Comparison of ENCODE assay signal across 15 cellular contexts in genomic region chr14:68449565-68450295, GRCh38.
DNase-seq lines count a peak whose midpoint lies in the region; ATAC-seq and TF ChIP-seq lines count a peak whose summit lies in the region.
"Had no signal": no experiment of that assay in that cellular context is flagged by ENCODE, and none has a peak within 500 bp of the region (broad histone marks: within the 10 kb centered on the region; RNA-seq: fewer than 3 reads in every experiment).

No MANE protein-coding gene starts in this region.

- POLR2A ChIA-PET in HCT116 (lab: Charles Lee) = interaction anchor here (1.3 kb wide), 1 partner anchor 9 kb away, joined by 5 read pairs; no protein-coding TSS in a partner anchor

- ATAC-seq in HCT116 (no peak), HG02623 (IDR thresholded peaks at IDR 0.05; ENCODE audit: unreplicated experiment) (no peak)
- ATAC-seq: activated naive CD4-positive, alpha-beta T cell treated with anti-CD3 and anti-CD28 coated beads, Interleukin-2, amount 50 U/mL, for 72 hours had no signal

- peaks cover 0 to 2% (median 1%) of the 10 kb centered on the region in 3 donors for H3K27me3 Mint-ChIP-seq in CD14-positive monocyte (ENCODE audit: low read depth in 3 of 3)
- H3K27me3 Mint-ChIP-seq: CD8-positive, alpha-beta memory T cell had no signal

- WGBS in mesenchymal stem cell = 61% methylated on average over 4 of the region's 5 CpGs
- WGBS in ovary, 3 donors = 51 to 56% (median 56%) methylated on average over 5 of the region's 5 CpGs

- no peak for TF ChIP-seq POLR2A in HCT116 (IDR thresholded peaks at IDR 0.05; ENCODE audit: borderline replicate concordance, extremely low read depth, insufficient read depth, insufficient read length)
- TF ChIP-seq POLR2A in ovary (IDR thresholded peaks at IDR 0.05) = no peak

- TF ChIP-seq RAD21 in HCT116 (IDR thresholded peaks at IDR 0.05; ENCODE audit: low read depth) = no peak

- H3K9ac ChIP-seq in HCT116 (ENCODE audit: low read length) = no peak overlapping the region
- H3K9ac ChIP-seq in adipocyte (ENCODE audit: low read length) = peak overlapping the region; percentile 17
- H3K9ac ChIP-seq in mesenchymal stem cell (ENCODE audit: low read length) = peak overlapping the region; percentile 49
- peak overlapping the region in 1 of 5 donors; percentile 13 for H3K9ac ChIP-seq in subcutaneous abdominal adipose tissue (ENCODE audit: low read length in 5 of 5)

- H2AFZ ChIP-seq in HCT116 (ENCODE audit: low read depth, low read length, poor library complexity, severe bottlenecking) (no peak overlapping the region), mesenchymal stem cell (ENCODE audit: low read depth, low read length) (no peak overlapping the region)

- no peak overlapping the region for H4K91ac ChIP-seq in mesenchymal stem cell (ENCODE audit: low read length)

- no peak overlapping the region for H3K27ac Mint-ChIP-seq in CD14-positive monocyte
- H3K27ac Mint-ChIP-seq: T-helper 2 cell treated with Interferon-gamma antibody and Interleukin-4, amounts not matched to agents 5 μg/mL and 100 μg/mL, for 36 hours had no signal

- no peaks in the 10 kb centered on the region for H3K79me1 ChIP-seq in mesenchymal stem cell (replicated peaks; ENCODE audit: low read length, poor library complexity, severe bottlenecking)

- H3K9me3 ChIP-seq in HCT116 (ENCODE audit: control insufficient read depth in 1 of 2, insufficient read depth in 1 of 2, low read depth in 1 of 2, low read length in 2 of 2) (no peaks in the 10 kb centered on the region), adipocyte (ENCODE audit: control insufficient read depth, low read length) (peaks cover 4% of the 10 kb centered on the region), mesenchymal stem cell (ENCODE audit: control insufficient read depth, low read length) (peaks cover under 1% of the 10 kb centered on the region), subcutaneous abdominal adipose tissue (ENCODE audit: control insufficient read depth in 5 of 5, low read length in 5 of 5) (peaks cover 0 to 5% (median 3%) of the 10 kb centered on the region in 5 donors), ovary (no peaks in the 10 kb centered on the region)

- no peaks in the 10 kb centered on the region for H4K20me1 ChIP-seq in HCT116 (ENCODE audit: insufficient read depth)

- DNase-seq in HCT116 (ENCODE audit: low read depth, low spot score) (no peak), adipocyte (ENCODE audit: low read depth) (no peak), mesenchymal stem cell (peak; percentile 53), CD14-positive monocyte (ENCODE audit: low spot score) (no peak), T-helper 2 cell (no peak), ovary (no peak)
- DNase-seq: activated CD8-positive, alpha-beta memory T cell treated with anti-CD3 and anti-CD28 coated beads for 24 hours; CD8-positive, alpha-beta memory T cell; GOT3; NCI-H187 treated with DMSO at 0.1 percent for 48 hours; stimulated activated CD8-positive, alpha-beta memory T cell treated with anti-CD3 and anti-CD28 coated beads, Interleukin-4, amount 100 ng/mL, for 48 hours had no signal

- no peak overlapping the region for H2BK15ac ChIP-seq in mesenchymal stem cell (ENCODE audit: low read depth, poor library complexity, severe bottlenecking)

- no peak overlapping the region for H2BK5ac ChIP-seq in mesenchymal stem cell (ENCODE audit: low read depth, low read length, poor library complexity, severe bottlenecking)

- intact Hi-C loops in HCT116 (cut with micrococcal nuclease) (no loop called here), CD14-positive monocyte (cut with micrococcal nuclease) (no loop called here), ovary (cut with DNase I) (no loop called here)

- BruUV-seq in HCT116 (replicated peaks; lab: Mats Ljungman, UMichigan) = no TSS peak

- peak overlapping the region in 1 of 2 experiments; percentile 87 for H3K4ac ChIP-seq in mesenchymal stem cell (ENCODE audit: low read depth in 1 of 2, low read length in 2 of 2)

- H3K23ac ChIP-seq in mesenchymal stem cell (ENCODE audit: low read length in 2 of 2) = no peak overlapping the region

- H3K4me2 ChIP-seq in HCT116 (ENCODE audit: low read length) (no peak overlapping the region), mesenchymal stem cell (ENCODE audit: low read length, poor library complexity, severe bottlenecking) (no peak overlapping the region)

- peak overlapping the region; percentile 76 to 80 for H3K18ac ChIP-seq in mesenchymal stem cell (ENCODE audit: low read depth in 1 of 2, low read length in 2 of 2)

- H4K8ac ChIP-seq in mesenchymal stem cell (ENCODE audit: low read length) = peak overlapping the region; percentile 45

- TF ChIP-seq CTCF in HCT116 (IDR thresholded peaks at IDR 0.05 in 2 of 3, conservative IDR thresholded peaks at IDR 0.05 in 1 of 3; ENCODE audit: borderline replicate concordance in 1 of 3, insufficient read depth in 1 of 3, low read depth in 2 of 3, low read length in 2 of 3) = no peak
- TF ChIP-seq CTCF in CD14-positive monocyte (IDR thresholded peaks at IDR 0.05) = no peak
- no peak for TF ChIP-seq CTCF in ovary (IDR thresholded peaks at IDR 0.05)

- no peak overlapping the region for H3K14ac ChIP-seq in mesenchymal stem cell (ENCODE audit: low read length in 2 of 2)

- no peak overlapping the region for H3K4me3 Mint-ChIP-seq in CD14-positive monocyte
- H3K4me3 Mint-ChIP-seq: CD8-positive, alpha-beta memory T cell; T-helper 2 cell treated with Interferon-gamma antibody and Interleukin-4, amounts not matched to agents 5 μg/mL and 100 μg/mL, for 36 hours had no signal

- H3K27me3 ChIP-seq in HCT116 (ENCODE audit: insufficient read depth, low read length) = no peaks in the 10 kb centered on the region
- H3K27me3 ChIP-seq in adipocyte (replicated peaks; ENCODE audit: control insufficient read depth, insufficient read depth, low read length) = no peaks in the 10 kb centered on the region
- H3K27me3 ChIP-seq in mesenchymal stem cell (ENCODE audit: control insufficient read depth in 1 of 2, insufficient read depth in 1 of 2, low read length in 2 of 2) = no peaks in the 10 kb centered on the region
- no peaks in the 10 kb centered on the region for H3K27me3 ChIP-seq in subcutaneous abdominal adipose tissue (ENCODE audit: control insufficient read depth in 5 of 5, insufficient read depth in 4 of 5, low read length in 5 of 5)
- no peaks in the 10 kb centered on the region for H3K27me3 ChIP-seq in ovary

- H3K27ac ChIP-seq in HCT116 (ENCODE audit: low read depth, low read length) (peak overlapping the region; percentile 1; the same call in 1 of the 2 replicates), mesenchymal stem cell (ENCODE audit: low read length, poor library complexity, severe bottlenecking) (no peak overlapping the region), subcutaneous abdominal adipose tissue (ENCODE audit: low read depth, low read length) (peak overlapping the region; percentile 94), ovary (no peak overlapping the region)

- no peak overlapping the region for H2AK5ac ChIP-seq in mesenchymal stem cell (ENCODE audit: low read length, severe bottlenecking)

- no peak for TF ChIP-seq EP300 in ovary (IDR thresholded peaks at IDR 0.05)

- no peaks in the 10 kb centered on the region for H3K9me2 ChIP-seq in HCT116 (ENCODE audit: insufficient read depth)

- H3K79me2 ChIP-seq in HCT116 (ENCODE audit: insufficient read depth, low read length) = no peaks in the 10 kb centered on the region

- H2BK120ac ChIP-seq in mesenchymal stem cell (ENCODE audit: low read depth, low read length) = no peak overlapping the region

- H3K36me3 ChIP-seq in HCT116 (ENCODE audit: control insufficient read depth in 1 of 2, insufficient read depth in 2 of 2, low read length in 2 of 2) = no peaks in the 10 kb centered on the region
- H3K36me3 ChIP-seq in adipocyte (ENCODE audit: control insufficient read depth, insufficient read depth, low read length, severe bottlenecking) = no peaks in the 10 kb centered on the region
- H3K36me3 ChIP-seq in mesenchymal stem cell (ENCODE audit: control insufficient read depth in 1 of 2, insufficient read depth in 2 of 2, low read depth in 1 of 2, low read length in 2 of 2) = no peaks in the 10 kb centered on the region
- no peaks in the 10 kb centered on the region for H3K36me3 ChIP-seq in subcutaneous abdominal adipose tissue (ENCODE audit: control insufficient read depth in 5 of 5, insufficient read depth in 5 of 5, low read length in 5 of 5)
- no peaks in the 10 kb centered on the region for H3K36me3 ChIP-seq in ovary

- H3K9me3 Mint-ChIP-seq in CD14-positive monocyte = peaks cover 0 to 4% (median 2%) of the 10 kb centered on the region in 7 donors
- H3K9me3 Mint-ChIP-seq: T-helper 2 cell treated with Interferon-gamma antibody and Interleukin-4, amounts not matched to agents 5 μg/mL and 100 μg/mL, for 36 hours had no signal

- H3K4me1 ChIP-seq in HCT116 (ENCODE audit: control insufficient read depth in 1 of 2, insufficient read depth in 2 of 2, low read length in 2 of 2) = peaks cover 21 to 34% of the 10 kb centered on the region in 2 experiments
- H3K4me1 ChIP-seq in adipocyte (ENCODE audit: control insufficient read depth, insufficient read depth, low read length) = peaks cover 46% of the 10 kb centered on the region
- peaks cover 6% of the 10 kb centered on the region for H3K4me1 ChIP-seq in mesenchymal stem cell (ENCODE audit: control insufficient read depth, insufficient read depth, low read depth, low read length)
- peaks cover 5 to 38% (median 31%) of the 10 kb centered on the region in 5 donors for H3K4me1 ChIP-seq in subcutaneous abdominal adipose tissue (ENCODE audit: control insufficient read depth in 5 of 5, insufficient read depth in 5 of 5, low read length in 5 of 5)
- H3K4me1 ChIP-seq in ovary (ENCODE audit: insufficient read depth) = peaks cover 4% of the 10 kb centered on the region

- CTCF ChIA-PET in HCT116 (lab: Charles Lee) = no interaction called here

- H3K36me3 Mint-ChIP-seq in CD14-positive monocyte = no peaks in the 10 kb centered on the region

- peak overlapping the region; percentile 49 to 93 for H2BK12ac ChIP-seq in mesenchymal stem cell (ENCODE audit: low read length in 2 of 2)

- H3K4me1 Mint-ChIP-seq in CD14-positive monocyte = peaks cover 4% of the 10 kb centered on the region
- H3K4me1 Mint-ChIP-seq: CD8-positive, alpha-beta memory T cell had no signal

- H3K4me3 ChIP-seq in HCT116 (replicated peaks in 1 of 2; ENCODE audit: low read depth in 1 of 2, low read length in 2 of 2) (no peak overlapping the region), adipocyte (ENCODE audit: low read length) (no peak overlapping the region), mesenchymal stem cell (ENCODE audit: insufficient read depth in 1 of 2, low read depth in 1 of 2, low read length in 2 of 2) (no peak overlapping the region), subcutaneous abdominal adipose tissue (ENCODE audit: low read depth in 1 of 5, low read length in 5 of 5) (no peak overlapping the region), ovary (no peak overlapping the region)

- RAD21 ChIA-PET in HCT116 (lab: Charles Lee; ENCODE audit: low non-redundant PET in 1 of 2, low total read pairs in 2 of 2, uncharacterized antibody in 2 of 2, unreplicated experiment in 2 of 2) = no interaction called here

TF ChIP-seq in HCT116, 20 proteins besides CTCF, POLR2A, EP300 and RAD21 (continues in another document):
- TF ChIP-seq SP1 (IDR thresholded peaks at IDR 0.05; ENCODE audit: low read depth) (no peak), EZH2phosphoT487 (IDR thresholded peaks at IDR 0.05; ENCODE audit: borderline replicate concordance) (no peak), YY1 (IDR thresholded peaks at IDR 0.05; ENCODE audit: extremely low read depth, insufficient replicate concordance, low read depth, low read length) (no peak), EGR1 (IDR thresholded peaks at IDR 0.05; ENCODE audit: low read depth) (no peak)

Comparison
In these comparisons a context has a peak if more than half of its experiments do, and no peak if none do; other contexts are left out.
1. H3K27ac ChIP-seq: peak in HCT116 (single experiment) and subcutaneous abdominal adipose tissue (single experiment); none in mesenchymal stem cell (single experiment) and ovary (0 of 2).